Comparison of ENCODE assay signal across 11 cellular contexts in genomic region chr3:177835917-177836316, GRCh38.
DNase-seq lines count a peak whose midpoint lies in the region; ATAC-seq, FAIRE-seq and TF ChIP-seq lines count a peak whose summit lies in the region.
"Had no signal": no experiment of that assay in that cellular context is flagged by ENCODE, and none has a peak within 500 bp of the region (broad histone marks: within the 10 kb centered on the region; RNA-seq: fewer than 3 reads in every experiment).

No MANE protein-coding gene starts in this region.

- WGBS in sigmoid colon, 2 donors = 79 to 87% methylated on average over 1 of the region's 1 CpG

- intact Hi-C loops in sigmoid colon (cut with DNase I) = loop anchor here (10.0 kb wide), 1 partner anchor 489 kb away; no protein-coding TSS in a partner anchor

- FAIRE-seq in TTC549 (lab: Jason Lieb, UNC) = peak; percentile 71

- no peak for TF ChIP-seq EP300 in sigmoid colon (IDR thresholded peaks at IDR 0.05)

- TF ChIP-seq POLR2A in sigmoid colon (IDR thresholded peaks at IDR 0.05) = no peak

- no peak for TF ChIP-seq CTCF in sigmoid colon (IDR thresholded peaks at IDR 0.05)

- no peaks in the 10 kb centered on the region for H3K27me3 ChIP-seq in sigmoid colon

- DNase-seq in H4 (ENCODE audit: low spot score) (peak; percentile 70), fibroblast of the conjunctiva (ENCODE audit: low read depth) (peak; percentile 79), sigmoid colon (no peak), occipital lobe (lab: John Stamatoyannopoulos, UW) (no peak), Ammon's horn (ENCODE audit: low spot score) (no peak)
- no peak for DNase-seq in central memory CD4-positive, alpha-beta T cell
- DNase-seq: activated CD4-positive, CD25-positive, alpha-beta regulatory T cell; activated naive CD4-positive, alpha-beta T cell treated with Interleukin-2 at 50 U/mL for 16 hours; GOT3 had no signal

- H3K9me3 ChIP-seq in sigmoid colon = no peaks in the 10 kb centered on the region

- no peak overlapping the region for H3K4me3 ChIP-seq in sigmoid colon

- ATAC-seq in HG02678 (IDR thresholded peaks at IDR 0.05; ENCODE audit: unreplicated experiment) = no peak

- H3K36me3 ChIP-seq in sigmoid colon = no peaks in the 10 kb centered on the region

- peak overlapping the region in 3 of 4 donors; percentile 8 to 66 (median 43) for H3K27ac ChIP-seq in sigmoid colon

- H3K4me1 ChIP-seq in sigmoid colon = peaks cover 0 to 38% (median 25%) of the 10 kb centered on the region in 4 donors

Comparison
In these comparisons a context has a peak if more than half of its experiments do, and no peak if none do; other contexts are left out.
1. DNase-seq: peak in H4 (single experiment) and fibroblast of the conjunctiva (single experiment); none in sigmoid colon (single experiment), occipital lobe (single experiment), central memory CD4-positive, alpha-beta T cell (single experiment) and Ammon's horn (single experiment).